In genomic region chr20:56800088-56800487, GRCh38 we compare ENCODE assay signal across 25 cellular contexts.
"Had no signal": no experiment of that assay in that cellular context is flagged by ENCODE, and none has a peak within 500 bp of the region (broad histone marks: within the 10 kb centered on the region; RNA-seq: fewer than 3 reads in every experiment).

No MANE protein-coding gene starts in this region.

- H3K36me3 ChIP-seq: ascending aorta, esophagus muscularis mucosa, left ventricle myocardium inferior, thoracic aorta, vagina had no signal

- H3K4me1 Mint-ChIP-seq: activated CD4-positive, alpha-beta memory T cell treated with anti-CD3 and anti-CD28 coated beads, Interleukin-2, amount 10 ng/mL, durations not matched to agents 7 days and 5 days; activated CD4-positive, alpha-beta T cell treated with anti-CD3 and anti-CD28 coated beads, Interleukin-2, amount 10 ng/mL, durations not matched to agents 24 days and 14 days; activated naive CD4-positive, alpha-beta T cell treated with anti-CD3 and anti-CD28 coated beads, Interleukin-2, amount 10 ng/mL, durations not matched to agents 7 days and 5 days; activated naive CD8-positive, alpha-beta T cell treated with anti-CD3 and anti-CD28 coated beads, Interleukin-2, amount 10 ng/mL, durations not matched to agents 7 days and 5 days; stimulated activated effector memory CD8-positive, alpha-beta T cell treated with anti-CD3 and anti-CD28 coated beads, Interleukin-12 subunit alpha, Interleukin-12 subunit beta, amount 100 ng/mL, for 72 hours had no signal

- H3K27me3 Mint-ChIP-seq: activated CD4-positive, alpha-beta memory T cell treated with anti-CD3 and anti-CD28 coated beads, Interleukin-2, amount 10 ng/mL, durations not matched to agents 7 days and 5 days; activated CD4-positive, alpha-beta T cell treated with anti-CD3 and anti-CD28 coated beads, Interleukin-2, amount 10 ng/mL, durations not matched to agents 24 days and 14 days; activated T-cell treated with anti-CD3 and anti-CD28 coated beads, Interleukin-2, amount 50 U/mL, for 24 hours had no signal

- H3K9me3 ChIP-seq: ascending aorta, mucosa of descending colon, vagina had no signal

- H3K36me3 Mint-ChIP-seq: activated naive CD4-positive, alpha-beta T cell treated with anti-CD3 and anti-CD28 coated beads, Interleukin-2, amount 10 ng/mL, durations not matched to agents 7 days and 5 days; activated naive CD8-positive, alpha-beta T cell treated with anti-CD3 and anti-CD28 coated beads, Interleukin-2, amount 10 ng/mL, durations not matched to agents 7 days and 5 days; brain; natural killer cell treated with Interleukin-12 subunit alpha and Interleukin-12 subunit beta and Interleukin-15 and Interleukin-18, amount 100 ng/mL, for 72 hours; stimulated activated effector memory CD8-positive, alpha-beta T cell treated with anti-CD3 and anti-CD28 coated beads, Interleukin-12 subunit alpha, Interleukin-12 subunit beta, amount 100 ng/mL, for 72 hours had no signal

- H3K27ac ChIP-seq: ascending aorta, esophagus muscularis mucosa, left ventricle myocardium inferior, skin epidermis, thoracic aorta had no signal

- DNase-seq: activated CD4-positive, alpha-beta memory T cell treated with anti-CD3 and anti-CD28 coated beads, Interleukin-2, amount 10 ng/mL, durations not matched to agents 7 days and 5 days; activated CD4-positive, alpha-beta T cell treated with anti-CD3 and anti-CD28 coated beads, Interleukin-2, amount 10 ng/mL, durations not matched to agents 24 days and 14 days; activated CD4-positive, CD25-positive, alpha-beta regulatory T cell treated with anti-CD3 and anti-CD28 coated beads, Interleukin-2, amount 50 U/mL, for 72 hours; activated CD8-positive, alpha-beta memory T cell treated with anti-CD3 and anti-CD28 coated beads, Interleukin-2, amount 50 U/mL, for 48 hours; activated gamma-delta T cell; activated naive CD4-positive, alpha-beta T cell treated with anti-CD3 and anti-CD28 coated beads, Interleukin-2, amount 10 ng/mL, durations not matched to agents 7 days and 5 days; activated naive CD8-positive, alpha-beta T cell treated with anti-CD3 and anti-CD28 coated beads, Interleukin-2, amount 10 ng/mL, durations not matched to agents 7 days and 5 days; activated T-cell treated with anti-CD3 and anti-CD28 coated beads, Interleukin-2, amount 50 U/mL, for 24 hours; foreskin melanocyte; left ventricle myocardium inferior; mucosa of descending colon; stimulated activated CD4-positive, alpha-beta T cell treated with anti-CD3 and anti-CD28 coated beads, Interleukin-4, amount 100 ng/mL, for 24 hours; T1000; trophoblast cell had no signal

- ATAC-seq: mucosa of descending colon; natural killer cell treated with Interleukin-12 subunit alpha and Interleukin-12 subunit beta and Interleukin-15 and Interleukin-18, amount 100 ng/mL, for 72 hours; sciatic nerve; stimulated activated effector memory CD8-positive, alpha-beta T cell treated with anti-CD3 and anti-CD28 coated beads, Interleukin-12 subunit alpha, Interleukin-12 subunit beta, amount 100 ng/mL, for 72 hours had no signal

- H3K4me3 ChIP-seq: ascending aorta, esophagus muscularis mucosa, left ventricle myocardium inferior, lung, mucosa of descending colon, skin epidermis, thoracic aorta, vagina had no signal

- H3K4me1 ChIP-seq: ascending aorta, left ventricle myocardium inferior had no signal

- H3K9me3 Mint-ChIP-seq: activated CD4-positive, alpha-beta memory T cell treated with anti-CD3 and anti-CD28 coated beads, Interleukin-2, amount 10 ng/mL, durations not matched to agents 7 days and 5 days; natural killer cell treated with Interleukin-12 subunit alpha and Interleukin-12 subunit beta and Interleukin-15 and Interleukin-18, amount 100 ng/mL, for 72 hours had no signal

- H3K4me3 Mint-ChIP-seq: activated CD4-positive, alpha-beta memory T cell treated with anti-CD3 and anti-CD28 coated beads, Interleukin-2, amount 10 ng/mL, durations not matched to agents 7 days and 5 days; activated CD4-positive, alpha-beta T cell treated with anti-CD3 and anti-CD28 coated beads, Interleukin-2, amount 10 ng/mL, durations not matched to agents 24 days and 14 days; activated naive CD4-positive, alpha-beta T cell treated with anti-CD3 and anti-CD28 coated beads, Interleukin-2, amount 10 ng/mL, durations not matched to agents 7 days and 5 days; activated naive CD8-positive, alpha-beta T cell treated with anti-CD3 and anti-CD28 coated beads, Interleukin-2, amount 10 ng/mL, durations not matched to agents 7 days and 5 days; activated T-cell treated with anti-CD3 and anti-CD28 coated beads, Interleukin-2, amount 50 U/mL, for 24 hours; brain; natural killer cell treated with Interleukin-12 subunit alpha and Interleukin-12 subunit beta and Interleukin-15 and Interleukin-18, amount 100 ng/mL, for 72 hours; stimulated activated effector memory CD8-positive, alpha-beta T cell treated with anti-CD3 and anti-CD28 coated beads, Interleukin-12 subunit alpha, Interleukin-12 subunit beta, amount 100 ng/mL, for 72 hours; stimulated activated naive CD8-positive, alpha-beta T cell treated with anti-CD3 and anti-CD28 coated beads, Interleukin-15, Interleukin-2, amounts not matched to agents 100 ng/mL and 50 ng/mL, for 24 hours had no signal

- H3K27me3 ChIP-seq: ascending aorta, esophagus muscularis mucosa, vagina had no signal

- H3K27ac Mint-ChIP-seq: activated CD4-positive, alpha-beta memory T cell treated with anti-CD3 and anti-CD28 coated beads, Interleukin-2, amount 10 ng/mL, durations not matched to agents 7 days and 5 days; activated CD4-positive, alpha-beta T cell treated with anti-CD3 and anti-CD28 coated beads, Interleukin-2, amount 10 ng/mL, durations not matched to agents 24 days and 14 days; activated naive CD4-positive, alpha-beta T cell treated with anti-CD3 and anti-CD28 coated beads, Interleukin-2, amount 10 ng/mL, durations not matched to agents 7 days and 5 days; activated naive CD8-positive, alpha-beta T cell treated with anti-CD3 and anti-CD28 coated beads, Interleukin-2, amount 10 ng/mL, durations not matched to agents 7 days and 5 days; activated T-cell treated with anti-CD3 and anti-CD28 coated beads, Interleukin-2, amount 50 U/mL, for 24 hours; brain; natural killer cell treated with Interleukin-12 subunit alpha and Interleukin-12 subunit beta and Interleukin-15 and Interleukin-18, amount 100 ng/mL, for 72 hours; stimulated activated effector memory CD8-positive, alpha-beta T cell treated with anti-CD3 and anti-CD28 coated beads, Interleukin-12 subunit alpha, Interleukin-12 subunit beta, amount 100 ng/mL, for 72 hours; stimulated activated naive CD8-positive, alpha-beta T cell treated with anti-CD3 and anti-CD28 coated beads, Interleukin-15, Interleukin-2, amounts not matched to agents 100 ng/mL and 50 ng/mL, for 24 hours had no signal
